ENCODE assay signal across 10 cellular contexts in the genomic region with DNA sequence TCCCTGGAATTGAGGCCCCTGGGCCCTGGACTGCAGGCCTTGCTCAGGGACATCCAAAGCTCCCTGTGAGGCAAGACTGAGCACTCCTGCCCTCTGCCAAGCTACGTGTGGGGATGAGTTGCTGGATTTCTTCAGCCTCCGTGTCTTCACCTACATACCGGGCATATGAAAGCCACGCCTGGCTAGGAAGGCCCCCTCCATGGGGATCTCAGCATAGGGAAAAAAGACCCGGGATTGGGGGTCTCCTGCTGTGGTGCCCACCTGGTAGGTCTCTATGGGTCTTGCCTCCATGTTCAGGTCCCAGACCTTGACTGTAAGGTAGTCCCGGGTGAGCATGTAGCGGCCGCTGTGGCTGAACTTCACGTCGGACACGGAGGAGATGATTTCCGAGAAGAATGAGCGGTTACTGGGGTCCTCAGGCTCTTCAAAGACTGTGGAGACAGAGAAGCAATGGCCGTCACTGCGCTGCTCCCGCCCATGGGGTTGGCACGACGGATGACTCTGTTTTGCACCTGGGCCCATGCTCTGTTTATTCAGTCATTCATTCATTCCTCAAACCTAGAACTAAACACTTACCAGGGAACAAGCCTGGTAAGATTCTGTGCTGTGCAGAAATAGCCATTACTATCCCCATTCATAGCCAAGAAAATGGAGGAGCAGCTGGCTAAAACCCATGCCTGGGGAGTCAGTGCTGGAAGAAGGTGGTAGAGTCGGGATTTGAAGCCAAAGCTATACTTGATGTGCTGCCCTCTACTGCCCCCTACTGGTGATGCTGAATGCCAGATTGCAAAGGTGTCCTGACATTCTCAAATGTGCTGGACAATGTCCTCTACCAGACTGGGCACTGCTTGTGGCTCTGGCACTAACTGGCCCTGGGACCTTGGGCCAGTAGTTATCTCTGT.
DNase-seq lines count a peak whose midpoint lies in the region; ATAC-seq and TF ChIP-seq lines count a peak whose summit lies in the region.
"Had no signal": no experiment of that assay in that cellular context is flagged by ENCODE, and none has a peak within 500 bp of the region (broad histone marks: within the 10 kb centered on the region; RNA-seq: fewer than 3 reads in every experiment).

No MANE protein-coding gene starts in this region.

- no peaks in the 10 kb centered on the region for H4K20me1 ChIP-seq in DOHH2 (ENCODE audit: control insufficient read depth, insufficient read depth, low read depth, low read length)

- H3K27me3 ChIP-seq in AG04450 (ENCODE audit: control insufficient read depth, insufficient read depth, low read length) (peaks cover 19% of the 10 kb centered on the region), DOHH2 (ENCODE audit: control insufficient read depth, low read length) (no peaks in the 10 kb centered on the region)
- H3K27me3 ChIP-seq: SJSA1 had no signal

- TF ChIP-seq CTCF in AG04450 (IDR thresholded peaks at IDR 0.05; ENCODE audit: low read depth, low read length) (peak; percentile 51), DOHH2 (IDR thresholded peaks at IDR 0.05; ENCODE audit: low read depth, low read length, poor library complexity, severe bottlenecking) (peak; percentile 82), foreskin fibroblast (IDR thresholded peaks at IDR 0.05; ENCODE audit: low read depth, low read length) (peak; percentile 51)

- H3K79me2 ChIP-seq in DOHH2 (ENCODE audit: control insufficient read depth, low read length), result no peaks in the 10 kb centered on the region

- H3F3A ChIP-seq in DOHH2 (ENCODE audit: control insufficient read depth, insufficient read depth), result no peaks in the 10 kb centered on the region

- DNase-seq in AG04450 (ENCODE audit: low read depth, low spot score) (no peak), OCI-M1 (lab: John Stamatoyannopoulos, UW) (peak; percentile 22), foreskin fibroblast (no peak), SK-N-DZ (ENCODE audit: low spot score) (no peak)
- DNase-seq: adrenal gland had no signal

- no peaks in the 10 kb centered on the region for H3K36me3 ChIP-seq in DOHH2 (ENCODE audit: control insufficient read depth, low read length)
- H3K36me3 ChIP-seq: adrenal gland, SJSA1 had no signal

- no peaks in the 10 kb centered on the region for H3K9me2 ChIP-seq in DOHH2 (replicated peaks; ENCODE audit: control insufficient read depth, low read length)

- H3K4me3 ChIP-seq in AG04450 (ENCODE audit: low read depth, low read length), result no peak overlapping the region
- no peak overlapping the region for H3K4me3 ChIP-seq in DOHH2 (ENCODE audit: low read length)
- H3K4me3 ChIP-seq in foreskin fibroblast (ENCODE audit: low read depth in 1 of 2, low read length in 2 of 2), result no peak overlapping the region
- H3K4me3 ChIP-seq: adrenal gland, SJSA1 had no signal

- H3K4me1 ChIP-seq in DOHH2 (ENCODE audit: control insufficient read depth, low read length), result peaks cover 6% of the 10 kb centered on the region; the same call in 1 of the 2 replicates
- H3K4me1 ChIP-seq: adrenal gland, SJSA1 had no signal

- no peak overlapping the region for H3K4me2 ChIP-seq in DOHH2 (ENCODE audit: low read length)

- H3K9me3 ChIP-seq in AG04450 (ENCODE audit: control insufficient read depth, insufficient read depth, low read length) (0 out of 2 replicates have a peak, but pooled peaks cover 5% of the 10 kb centered on the region), DOHH2 (ENCODE audit: control insufficient read depth, insufficient read depth, low read length) (no peaks in the 10 kb centered on the region)
- H3K9me3 ChIP-seq: adrenal gland, SJSA1 had no signal

- CTCF ChIA-PET in AG04450 (lab: Charles Lee), result interaction anchor here (0.6 to 18.6 kb wide), 7 partner anchors 9 to 284 kb away, joined by 4 to 563 read pairs (median 17); a partner anchor contains a TSS

- POLR2A ChIA-PET in AG04450 (lab: Yijun Ruan, JAX), result no interaction called here

- H3K27ac ChIP-seq in AG04450 (ENCODE audit: low read depth, low read length) (no peak overlapping the region), DOHH2 (ENCODE audit: low read depth, low read length) (no peak overlapping the region)
- H3K27ac ChIP-seq: adrenal gland, SJSA1 had no signal

- ATAC-seq in esophagus mucosa (no peak), HG02840 (IDR thresholded peaks at IDR 0.05; ENCODE audit: low FRiP score, unreplicated experiment) (no peak), HG02678 (IDR thresholded peaks at IDR 0.05; ENCODE audit: unreplicated experiment) (no peak)
